ENCODE assay signal across 8 cellular contexts in the genomic region with DNA sequence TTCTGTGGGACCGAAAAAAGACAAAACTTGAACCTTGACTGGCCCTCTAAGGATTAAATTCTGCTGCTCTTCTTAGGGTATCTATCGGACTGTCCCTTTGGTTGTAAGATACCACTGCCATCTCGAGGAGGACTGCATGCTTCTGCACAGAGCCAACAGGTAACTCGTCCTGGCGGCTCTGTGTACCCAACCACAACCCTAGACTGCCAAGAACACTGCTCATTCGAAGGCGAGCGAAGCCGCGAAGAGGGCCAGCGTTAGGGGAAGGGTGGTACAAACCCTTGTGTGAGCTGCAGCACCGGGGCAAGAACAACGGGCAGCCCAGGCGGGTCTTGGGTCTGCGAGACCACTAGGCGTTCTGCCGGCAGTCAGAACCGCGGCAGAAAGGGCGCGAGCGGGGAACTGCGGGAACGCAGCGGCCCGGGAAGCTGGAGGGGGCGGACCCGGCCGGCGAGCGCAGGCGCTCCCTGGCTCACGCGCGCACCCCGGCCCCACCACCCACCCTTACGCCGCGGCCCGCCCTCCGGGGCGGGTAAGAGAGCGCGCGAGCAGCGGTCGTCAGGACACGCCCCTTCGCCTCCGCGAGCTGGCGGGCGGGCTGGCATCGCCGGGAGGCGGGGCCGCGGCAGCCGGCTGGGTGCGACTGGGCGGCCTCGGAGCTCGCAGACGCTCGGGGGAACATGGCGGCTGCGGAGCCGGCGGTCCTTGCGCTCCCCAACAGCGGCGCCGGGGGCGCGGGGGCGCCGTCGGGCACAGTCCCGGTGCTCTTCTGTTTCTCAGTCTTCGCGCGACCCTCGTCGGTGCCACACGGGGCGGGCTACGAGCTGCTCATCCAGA. TPM values are rescaled to one million over a fixed set of nuclear protein-coding genes. Genes with fewer than 3 reads are reported as not detected.
DNase-seq lines count a peak whose midpoint lies in the region; ATAC-seq and TF ChIP-seq lines count a peak whose summit lies in the region.

A gene (plus strand): TSS at position 663 of the 837 bp plus-strand sequence. CDS start 18 bp downstream, at position 681.

- no peaks in the 10 kb centered on the region for H3K36me3 Mint-ChIP-seq in activated T-cell treated with anti-CD3 and anti-CD28 coated beads, Interleukin-2, amount 50 U/mL, for 4 hours (ENCODE audit: insufficient read depth)

- H3K27ac ChIP-seq in DND-41 (ENCODE audit: low read length) (peak within 1 kb of the TSS; percentile 86), KMS-11 (peak within 1 kb of the TSS; percentile 49; the same call in 1 of the 2 replicates), Panc1 (ENCODE audit: low read length) (peak within 1 kb of the TSS; percentile 82)

- H3K4me1 ChIP-seq in DND-41 (ENCODE audit: insufficient read depth, low read length) (peaks cover 49% of the 10 kb centered on the region), KMS-11 (ENCODE audit: low read depth, poor library complexity, severe bottlenecking) (peaks cover 12% of the 10 kb centered on the region), Panc1 (ENCODE audit: control insufficient read depth, insufficient read depth, low read length) (peaks cover 8% of the 10 kb centered on the region; the same call in 1 of the 2 replicates)

- peak within 1 kb of the TSS; percentile 90 for H3K4me3 Mint-ChIP-seq in activated T-cell treated with anti-CD3 and anti-CD28 coated beads, Interleukin-2, amount 50 U/mL, for 4 hours

- H4K20me1 ChIP-seq in DND-41 (ENCODE audit: insufficient read depth, low read length) (peaks cover 4% of the 10 kb centered on the region; the same call in 1 of the 2 replicates), KMS-11 (ENCODE audit: insufficient read depth) (no peaks in the 10 kb centered on the region)

- no TSS peak for BruUV-seq in Panc1 (replicated peaks; lab: Mats Ljungman, UMichigan)

- in situ Hi-C loops in Panc1 (cut with HindIII; ENCODE audit: low pct_unique_long_range_greater_than_20kb, low sequenced_read_pairs) = no loop called here

- H3K4me3 ChIP-seq in DND-41 (ENCODE audit: low read depth in 1 of 2, low read length in 2 of 2) = peak within 1 kb of the TSS; percentile 76 to 100
- H3K4me3 ChIP-seq in KMS-11 (IDR thresholded peaks at IDR 0.05; ENCODE audit: insufficient read depth, low read depth, low read length) = no peak within 1 kb of the TSS
- H3K4me3 ChIP-seq in Panc1 (ENCODE audit: low read depth in 2 of 2, low read length in 2 of 2) = peak within 1 kb of the TSS; percentile 85 to 89

- TF ChIP-seq CTCF in DND-41 (IDR thresholded peaks at IDR 0.05; ENCODE audit: borderline replicate concordance, extremely low read depth, low read length, poor library complexity, severe bottlenecking) = peak; percentile 35
- TF ChIP-seq CTCF in KMS-11 (conservative IDR thresholded peaks at IDR 0.05; ENCODE audit: low read depth, low read length) = no peak
- TF ChIP-seq CTCF in Panc1 (IDR thresholded peaks at IDR 0.05) = no peak

- peak; percentile 92 for DNase-seq in DND-41
- DNase-seq in Panc1 (ENCODE audit: low read depth, low spot score) = peak; percentile 45
- DNase-seq in activated T-cell treated with anti-CD3 and anti-CD28 coated beads, Interleukin-2, amount 50 U/mL, for 4 hours = peak; percentile 89
- peak; percentile 91 for DNase-seq in myocyte (ENCODE audit: low read depth)
- peak; percentile 75 to 93 for DNase-seq in stimulated activated CD8-positive, alpha-beta memory T cell treated with anti-CD3 and anti-CD28 coated beads, Interleukin-7, amount 100 ng/mL, for 4 hours (ENCODE audit: low read depth in 2 of 2)

- H3K27me3 ChIP-seq in DND-41 (ENCODE audit: insufficient read depth, low read length, poor library complexity) = peaks cover under 1% of the 10 kb centered on the region
- H3K27me3 ChIP-seq in KMS-11 (ENCODE audit: insufficient read depth, low read depth) = no peaks in the 10 kb centered on the region
- H3K27me3 ChIP-seq in Panc1 (ENCODE audit: control insufficient read depth, insufficient read depth, low read length) = 0 out of 2 replicates have a peak, but pooled peaks cover 2% of the 10 kb centered on the region

- H2AFZ ChIP-seq in DND-41 (ENCODE audit: low read depth, low read length) = peak within 1 kb of the TSS; percentile 100
- H2AFZ ChIP-seq in KMS-11 (ENCODE audit: low read depth) = peak within 1 kb of the TSS; percentile 97

- intact Hi-C loops in Panc1 (cut with micrococcal nuclease; ENCODE audit: unreplicated experiment) = no loop called here

- ATAC-seq in DND-41 (ENCODE audit: insufficient read depth, low read depth) (peak; percentile 87), GM21786 (IDR thresholded peaks at IDR 0.05; ENCODE audit: unreplicated experiment) (peak; percentile 76), Panc1 (peak; percentile 98), esophagus mucosa (peak; percentile 96)
- ATAC-seq in activated T-cell treated with anti-CD3 and anti-CD28 coated beads, Interleukin-2, amount 50 U/mL, for 4 hours = peak; percentile 93 to 94

- peaks cover 25% of the 10 kb centered on the region for H3K4me1 Mint-ChIP-seq in activated T-cell treated with anti-CD3 and anti-CD28 coated beads, Interleukin-2, amount 50 U/mL, for 4 hours (ENCODE audit: low read depth)

- H3K4me2 ChIP-seq in DND-41 (ENCODE audit: insufficient read depth, low read length) = peak within 1 kb of the TSS; percentile 97
- H3K4me2 ChIP-seq in KMS-11 = peak within 1 kb of the TSS; percentile 64

- peak within 1 kb of the TSS; percentile 94 for H3K9ac ChIP-seq in DND-41 (ENCODE audit: low read depth, low read length)
- peak within 1 kb of the TSS; percentile 69 for H3K9ac ChIP-seq in KMS-11

- CTCF ChIA-PET in Panc1 (lab: Charles Lee) = interaction anchor here (0.6 kb wide), 1 partner anchor 17 kb away, joined by 3 read pairs; no protein-coding TSS in a partner anchor

- H3K36me3 ChIP-seq in DND-41 (ENCODE audit: insufficient read depth, low read length) (no peaks in the 10 kb centered on the region; the same call in 1 of the 2 replicates), KMS-11 (ENCODE audit: insufficient read depth) (no peaks in the 10 kb centered on the region), Panc1 (ENCODE audit: control insufficient read depth, insufficient read depth, low read length) (no peaks in the 10 kb centered on the region; the same call in 1 of the 2 replicates)

- POLR2A ChIA-PET in Panc1 (lab: Charles Lee) = no interaction called here

- H3K27me3 Mint-ChIP-seq in activated T-cell treated with anti-CD3 and anti-CD28 coated beads, Interleukin-2, amount 50 U/mL, for 4 hours (ENCODE audit: low read depth) = peaks cover 9% of the 10 kb centered on the region

- no peaks in the 10 kb centered on the region for H3K9me3 Mint-ChIP-seq in activated T-cell treated with anti-CD3 and anti-CD28 coated beads, Interleukin-2, amount 50 U/mL, for 4 hours

- H3K9me3 ChIP-seq in DND-41 (ENCODE audit: insufficient read depth, low read length, severe bottlenecking) (no peaks in the 10 kb centered on the region), Panc1 (ENCODE audit: control insufficient read depth, insufficient read depth, low read depth, low read length) (no peaks in the 10 kb centered on the region)

- H3K79me2 ChIP-seq in DND-41 (ENCODE audit: insufficient read depth, low read length) (peaks cover 25% of the 10 kb centered on the region), KMS-11 (ENCODE audit: insufficient read depth, low read depth) (peaks cover 13% of the 10 kb centered on the region; the same call in 1 of the 2 replicates)

RNA-seq across cellular contexts. Expression of the gene that starts here (rescaled TPM):
- total RNA-seq in Panc1 (2021; ENCODE audit: unreplicated experiment) (25.7 TPM), esophagus mucosa (17.7 TPM), myocyte (10.5 and 11.7 TPM in 2 replicates)
- 20.2 TPM for polyA plus RNA-seq in Panc1 (2012; ENCODE audit: insufficient read length)
- total RNA-seq in activated T-cell treated with anti-CD3 and anti-CD28 coated beads, Interleukin-2, amount 50 U/mL, for 4 hours = 10 to 100 TPM; 26.3 to 32.0 (median 31.2) TPM
- 6.5 TPM for polyA plus RNA-seq in myocyte (2012)
